Comparison of ENCODE assay signal across 7 cellular contexts in genomic region chr14:75459099-75459741, GRCh38. TPM values are rescaled to one million over a fixed set of nuclear protein-coding genes. Genes with fewer than 3 reads are reported as not detected.
DNase-seq lines count a peak whose midpoint lies in the region; ATAC-seq and TF ChIP-seq lines count a peak whose summit lies in the region.

No MANE protein-coding gene starts in this region.

- H3K27me3 ChIP-seq in right atrium auricular region, result no peaks in the 10 kb centered on the region

- peak; percentile 59 for ATAC-seq in sciatic nerve

- intact Hi-C loops in sciatic nerve (cut with DNase I), result no loop called here

- no peak for TF ChIP-seq CTCF in right atrium auricular region (IDR thresholded peaks at IDR 0.05)

- H3K9me3 ChIP-seq in right atrium auricular region, result no peaks in the 10 kb centered on the region

- H3K27ac ChIP-seq in right atrium auricular region, result peak overlapping the region; percentile 67 to 77

- peaks cover 0 to 77% of the 10 kb centered on the region in 2 donors for H3K4me1 ChIP-seq in right atrium auricular region

- peaks cover 26% of the 10 kb centered on the region for H3K36me3 ChIP-seq in right atrium auricular region

- peak; percentile 3 for DNase-seq in HT1080 (ENCODE audit: low read depth)
- DNase-seq in SKM-1 (lab: John Stamatoyannopoulos, UW; ENCODE audit: unreplicated experiment), result peak; percentile 43
- peak; percentile 74 for DNase-seq in right atrium auricular region (ENCODE audit: low spot score)
- no peak for DNase-seq in sciatic nerve (ENCODE audit: low spot score)
- no peak for DNase-seq in amniotic stem cell (lab: John Stamatoyannopoulos, UW)
- no peak for DNase-seq in NCI-H128 (lab: John Stamatoyannopoulos, UW; ENCODE audit: unreplicated experiment)
- DNase-seq in cerebellar nuclear complex (lab: John Stamatoyannopoulos, UW), result no peak

- no peak overlapping the region for H3K4me3 ChIP-seq in right atrium auricular region

RNA-seq across cellular contexts. Expression of gene JDP2, which starts 31.4 kb away (rescaled TPM):
- 26.9 and 29.3 TPM in 2 replicates for total RNA-seq in HT1080 (2014; rRNA removed; shearing (Covaris generic))
- polyA plus RNA-seq in HT1080 (2015; cell fraction: cytosol; rRNA removed), result 49.5 and 57.8 TPM in 2 replicates
- polyA plus RNA-seq in HT1080 (2015; cell fraction: nucleus; rRNA removed), result 18.2 and 21.1 TPM in 2 replicates
- 10 to 100 TPM; 46.1 to 67.4 TPM for total RNA-seq in right atrium auricular region
- 59.7 TPM for total RNA-seq in sciatic nerve

Comparison
In these comparisons a context has a peak if more than half of its experiments do, and no peak if none do; other contexts are left out.
1. DNase-seq: peak in HT1080 (single experiment), SKM-1 (single experiment) and right atrium auricular region (single experiment); none in sciatic nerve (single experiment), amniotic stem cell (single experiment), NCI-H128 (single experiment) and cerebellar nuclear complex (0 of 2).